Comparison of ENCODE assay signal across 12 cellular contexts in genomic region chrX:124395145-124395858, GRCh38. TPM values are rescaled to one million over a fixed set of nuclear protein-coding genes. Genes with fewer than 3 reads are reported as not detected.
A peak's percentile ranks its signal among the peaks of the same experiment; 100 is the strongest.
DNase-seq lines count a peak whose midpoint lies in the region; ATAC-seq and TF ChIP-seq lines count a peak whose summit lies in the region.
"Had no signal": no experiment of that assay in that cellular context is flagged by ENCODE, and none has a peak within 500 bp of the region (broad histone marks: within the 10 kb centered on the region; RNA-seq: fewer than 3 reads in every experiment).

No MANE protein-coding gene starts in this region.

- no peak overlapping the region for H2AFZ ChIP-seq in MM.1S (ENCODE audit: low read length)

- TF ChIP-seq CTCF in MM.1S (IDR thresholded peaks at IDR 0.05; ENCODE audit: low read length): no peak
- TF ChIP-seq CTCF in BE2C (IDR thresholded peaks at IDR 0.05; ENCODE audit: low read depth, low read length): no peak

- no peaks in the 10 kb centered on the region for H4K20me1 ChIP-seq in MM.1S (ENCODE audit: insufficient read depth, low read length)

- ATAC-seq in stimulated activated naive CD8-positive, alpha-beta T cell treated with anti-CD3 and anti-CD28 coated beads, Interleukin-15, Interleukin-2, amounts not matched to agents 100 U/mL and 50 U/mL, for 24 hours: no peak
- ATAC-seq in HG02678 (IDR thresholded peaks at IDR 0.05; ENCODE audit: unreplicated experiment) (peak; percentile 76), HG02840 (IDR thresholded peaks at IDR 0.05; ENCODE audit: low FRiP score, unreplicated experiment) (no peak)

- H3K27me3 ChIP-seq in MM.1S (replicated peaks; ENCODE audit: insufficient read depth, low read length): no peaks in the 10 kb centered on the region
- H3K27me3 ChIP-seq in BE2C: no peaks in the 10 kb centered on the region

- DNase-seq in stimulated activated naive CD8-positive, alpha-beta T cell treated with anti-CD3 and anti-CD28 coated beads, Interleukin-15, Interleukin-2, amounts not matched to agents 100 U/mL and 50 U/mL, for 24 hours: no peak
- DNase-seq in MM.1S (peak; percentile 73), GDM1 (lab: John Stamatoyannopoulos, UW) (no peak), AG08395 (ENCODE audit: low spot score) (no peak), BE2C (no peak)
- DNase-seq: activated CD8-positive, alpha-beta memory T cell treated with anti-CD3 and anti-CD28 coated beads, Interleukin-2, amount 50 U/mL, for 48 hours; cerebellar nuclear complex; NCI-H1930; occipital lobe had no signal

- no peak overlapping the region for H3K9ac ChIP-seq in MM.1S (ENCODE audit: low read length)

- peak overlapping the region; percentile 2 for H3K4me3 Mint-ChIP-seq in stimulated activated naive CD8-positive, alpha-beta T cell treated with anti-CD3 and anti-CD28 coated beads, Interleukin-15, Interleukin-2, amounts not matched to agents 100 ng/mL and 50 ng/mL, for 24 hours

- H3K9me2 ChIP-seq in MM.1S (replicated peaks; ENCODE audit: insufficient read depth, low read length): no peaks in the 10 kb centered on the region

- no peaks in the 10 kb centered on the region for H3K9me3 Mint-ChIP-seq in stimulated activated naive CD8-positive, alpha-beta T cell treated with anti-CD3 and anti-CD28 coated beads, Interleukin-15, Interleukin-2, amounts not matched to agents 100 ng/mL and 50 ng/mL, for 24 hours

- no peaks in the 10 kb centered on the region for H3K9me3 ChIP-seq in MM.1S (replicated peaks; ENCODE audit: insufficient read depth, low read length)
- H3K9me3 ChIP-seq in BE2C: no peaks in the 10 kb centered on the region

- H3K27ac Mint-ChIP-seq in stimulated activated naive CD8-positive, alpha-beta T cell treated with anti-CD3 and anti-CD28 coated beads, Interleukin-15, Interleukin-2, amounts not matched to agents 100 ng/mL and 50 ng/mL, for 24 hours: no peak overlapping the region

- no peaks in the 10 kb centered on the region for H3K27me3 Mint-ChIP-seq in stimulated activated naive CD8-positive, alpha-beta T cell treated with anti-CD3 and anti-CD28 coated beads, Interleukin-15, Interleukin-2, amounts not matched to agents 100 ng/mL and 50 ng/mL, for 24 hours

- H3K36me3 Mint-ChIP-seq in stimulated activated naive CD8-positive, alpha-beta T cell treated with anti-CD3 and anti-CD28 coated beads, Interleukin-15, Interleukin-2, amounts not matched to agents 100 ng/mL and 50 ng/mL, for 24 hours (ENCODE audit: low read depth): no peaks in the 10 kb centered on the region

- peaks cover 36% of the 10 kb centered on the region for H3K4me1 Mint-ChIP-seq in stimulated activated naive CD8-positive, alpha-beta T cell treated with anti-CD3 and anti-CD28 coated beads, Interleukin-15, Interleukin-2, amounts not matched to agents 100 ng/mL and 50 ng/mL, for 24 hours (ENCODE audit: low read depth)

- peak overlapping the region; percentile 32; the same call in 1 of the 2 replicates for H3K27ac ChIP-seq in MM.1S (ENCODE audit: low read length)

- H3K4me1 ChIP-seq in MM.1S (ENCODE audit: low read length): peaks cover 15% of the 10 kb centered on the region
- H3K4me1 ChIP-seq in BE2C: no peaks in the 10 kb centered on the region

- H3F3A ChIP-seq in MM.1S (ENCODE audit: insufficient read depth, low read length): peaks cover 11% of the 10 kb centered on the region; the same call in 1 of the 2 replicates

- H3K36me3 ChIP-seq in MM.1S (replicated peaks; ENCODE audit: insufficient read depth, low read length) (no peaks in the 10 kb centered on the region), BE2C (no peaks in the 10 kb centered on the region)

- H3K4me3 ChIP-seq in MM.1S (ENCODE audit: low read length) (peak overlapping the region; percentile 27; the same call in 1 of the 2 replicates), BE2C (ENCODE audit: low read depth, low read length) (no peak overlapping the region)

- H3K4me2 ChIP-seq in MM.1S (ENCODE audit: low read depth, low read length): peak overlapping the region; percentile 61

- H3K79me2 ChIP-seq in MM.1S (ENCODE audit: low read length): no peaks in the 10 kb centered on the region

RNA-seq across cellular contexts. Expression of gene SH2D1A, which starts 48.9 kb away (rescaled TPM):
- polyA plus RNA-seq in BE2C (2012; ENCODE audit: insufficient read depth, insufficient read length, low read depth): not detected
